Comparison of ENCODE assay signal across 1 cellular context in genomic region chr4:70954032-70954431, GRCh38.
TF ChIP-seq lines count a peak whose summit lies in the region.

No MANE protein-coding gene starts in this region.

TF ChIP-seq in HepG2, 621 proteins besides CTCF, POLR2A, EP300 and RAD21:
- TF ChIP-seq ARNTL (CRISPR knock-in tag; IDR thresholded peaks at IDR 0.05) (no peak), POGZ (CRISPR knock-in tag; IDR thresholded peaks at IDR 0.05) (no peak), RFXAP (CRISPR knock-in tag; IDR thresholded peaks at IDR 0.05; ENCODE audit: borderline replicate concordance) (no peak), ZNF792 (CRISPR knock-in tag; IDR thresholded peaks at IDR 0.05) (no peak), HNF4G (IDR thresholded peaks at IDR 0.05; ENCODE audit: borderline replicate concordance, low read depth, low read length) (no peak), HNF4G (CRISPR knock-in tag; IDR thresholded peaks at IDR 0.05; ENCODE audit: borderline replicate concordance, low read depth) (no peak), ZNF33A (CRISPR knock-in tag; IDR thresholded peaks at IDR 0.05; ENCODE audit: borderline replicate concordance) (no peak), KLF11 (CRISPR knock-in tag; IDR thresholded peaks at IDR 0.05) (no peak), DR1 (CRISPR knock-in tag; IDR thresholded peaks at IDR 0.05) (no peak), GABPB1 (CRISPR knock-in tag; IDR thresholded peaks at IDR 0.05) (no peak), ZNF281 (CRISPR knock-in tag; IDR thresholded peaks at IDR 0.05; ENCODE audit: borderline replicate concordance) (no peak), ZNF75D (CRISPR knock-in tag; IDR thresholded peaks at IDR 0.05; ENCODE audit: borderline replicate concordance) (no peak), ZNF678 (CRISPR knock-in tag; IDR thresholded peaks at IDR 0.05) (no peak), ZMYM2 (CRISPR knock-in tag; IDR thresholded peaks at IDR 0.05) (no peak), TSC22D2 (CRISPR knock-in tag; IDR thresholded peaks at IDR 0.05; ENCODE audit: borderline replicate concordance) (no peak)
- TF ChIP-seq, protein P1, sequence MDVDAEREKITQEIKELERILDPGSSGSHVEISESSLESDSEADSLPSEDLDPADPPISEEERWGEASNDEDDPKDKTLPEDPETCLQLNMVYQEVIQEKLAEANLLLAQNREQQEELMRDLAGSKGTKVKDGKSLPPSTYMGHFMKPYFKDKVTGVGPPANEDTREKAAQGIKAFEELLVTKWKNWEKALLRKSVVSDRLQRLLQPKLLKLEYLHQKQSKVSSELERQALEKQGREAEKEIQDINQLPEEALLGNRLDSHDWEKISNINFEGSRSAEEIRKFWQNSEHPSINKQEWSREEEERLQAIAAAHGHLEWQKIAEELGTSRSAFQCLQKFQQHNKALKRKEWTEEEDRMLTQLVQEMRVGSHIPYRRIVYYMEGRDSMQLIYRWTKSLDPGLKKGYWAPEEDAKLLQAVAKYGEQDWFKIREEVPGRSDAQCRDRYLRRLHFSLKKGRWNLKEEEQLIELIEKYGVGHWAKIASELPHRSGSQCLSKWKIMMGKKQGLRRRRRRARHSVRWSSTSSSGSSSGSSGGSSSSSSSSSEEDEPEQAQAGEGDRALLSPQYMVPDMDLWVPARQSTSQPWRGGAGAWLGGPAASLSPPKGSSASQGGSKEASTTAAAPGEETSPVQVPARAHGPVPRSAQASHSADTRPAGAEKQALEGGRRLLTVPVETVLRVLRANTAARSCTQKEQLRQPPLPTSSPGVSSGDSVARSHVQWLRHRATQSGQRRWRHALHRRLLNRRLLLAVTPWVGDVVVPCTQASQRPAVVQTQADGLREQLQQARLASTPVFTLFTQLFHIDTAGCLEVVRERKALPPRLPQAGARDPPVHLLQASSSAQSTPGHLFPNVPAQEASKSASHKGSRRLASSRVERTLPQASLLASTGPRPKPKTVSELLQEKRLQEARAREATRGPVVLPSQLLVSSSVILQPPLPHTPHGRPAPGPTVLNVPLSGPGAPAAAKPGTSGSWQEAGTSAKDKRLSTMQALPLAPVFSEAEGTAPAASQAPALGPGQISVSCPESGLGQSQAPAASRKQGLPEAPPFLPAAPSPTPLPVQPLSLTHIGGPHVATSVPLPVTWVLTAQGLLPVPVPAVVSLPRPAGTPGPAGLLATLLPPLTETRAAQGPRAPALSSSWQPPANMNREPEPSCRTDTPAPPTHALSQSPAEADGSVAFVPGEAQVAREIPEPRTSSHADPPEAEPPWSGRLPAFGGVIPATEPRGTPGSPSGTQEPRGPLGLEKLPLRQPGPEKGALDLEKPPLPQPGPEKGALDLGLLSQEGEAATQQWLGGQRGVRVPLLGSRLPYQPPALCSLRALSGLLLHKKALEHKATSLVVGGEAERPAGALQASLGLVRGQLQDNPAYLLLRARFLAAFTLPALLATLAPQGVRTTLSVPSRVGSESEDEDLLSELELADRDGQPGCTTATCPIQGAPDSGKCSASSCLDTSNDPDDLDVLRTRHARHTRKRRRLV (CRISPR knock-in tag; IDR thresholded peaks at IDR 0.05) = no peak
